ENCODE assay signal across 1 cellular context in genomic region chr6:146543940-146544661, GRCh38.
TF ChIP-seq lines count a peak whose summit lies in the region.

No MANE protein-coding gene starts in this region.

TF ChIP-seq in HepG2, 621 proteins besides CTCF, POLR2A, EP300 and RAD21 (continued from another document and continues in another):
- TF ChIP-seq FOXP4 (CRISPR knock-in tag; IDR thresholded peaks at IDR 0.05) (0 out of 2 replicates have a peak, but pooled peaks have one; percentile 24), IKZF1 (IDR thresholded peaks at IDR 0.05) (no peak), FLYWCH1 (CRISPR knock-in tag; IDR thresholded peaks at IDR 0.05) (no peak), MIER2 (CRISPR knock-in tag; IDR thresholded peaks at IDR 0.05) (no peak), CSRNP2 (CRISPR knock-in tag; conservative IDR thresholded peaks at IDR 0.05; ENCODE audit: low read depth) (no peak), TSC22D2 (CRISPR knock-in tag; IDR thresholded peaks at IDR 0.05; ENCODE audit: borderline replicate concordance) (no peak), GPBP1L1 (CRISPR knock-in tag; IDR thresholded peaks at IDR 0.05) (no peak), ZNF784 (CRISPR knock-in tag; IDR thresholded peaks at IDR 0.05; ENCODE audit: borderline replicate concordance) (no peak), ZZZ3 (CRISPR knock-in tag; IDR thresholded peaks at IDR 0.05; ENCODE audit: borderline replicate concordance) (no peak), MAZ (IDR thresholded peaks at IDR 0.05; ENCODE audit: borderline replicate concordance, low read depth, low read length) (0 out of 2 replicates have a peak, but pooled peaks have one; percentile 28), MAZ (CRISPR knock-in tag; IDR thresholded peaks at IDR 0.05; ENCODE audit: low read depth) (0 out of 2 replicates have a peak, but pooled peaks have one; percentile 39), XRCC5 (optimal IDR thresholded peaks at IDR 0.05; ENCODE audit: low read length) (no peak), CEBPZ (IDR thresholded peaks at IDR 0.05; ENCODE audit: low read length) (no peak), ZNF235 (CRISPR knock-in tag; IDR thresholded peaks at IDR 0.05; ENCODE audit: borderline replicate concordance) (no peak), ZNF691 (CRISPR knock-in tag; IDR thresholded peaks at IDR 0.05; ENCODE audit: borderline replicate concordance, low read depth) (no peak), ZNF770 (CRISPR knock-in tag; IDR thresholded peaks at IDR 0.05) (peak; percentile 15; the same call in 1 of the 2 replicates), HIVEP1 (CRISPR knock-in tag; IDR thresholded peaks at IDR 0.05) (no peak; the same call in 1 of the 2 replicates), ZHX2 (IDR thresholded peaks at IDR 0.05; ENCODE audit: low read depth) (no peak), ZHX2 (CRISPR knock-in tag; IDR thresholded peaks at IDR 0.05; ENCODE audit: borderline replicate concordance) (no peak), SRF (IDR thresholded peaks at IDR 0.05; ENCODE audit: low read depth, low read length) (no peak), ZNF546 (CRISPR knock-in tag; conservative IDR thresholded peaks at IDR 0.05) (no peak), ZNF615 (CRISPR knock-in tag; IDR thresholded peaks at IDR 0.05; ENCODE audit: borderline replicate concordance) (no peak; the same call in 1 of the 2 replicates), TARDBP (CRISPR knock-in tag; IDR thresholded peaks at IDR 0.05) (0 out of 2 replicates have a peak, but pooled peaks have one; percentile 7), CBX2 (IDR thresholded peaks at IDR 0.05; ENCODE audit: low read depth, low read length) (no peak), CBX2 (CRISPR knock-in tag; IDR thresholded peaks at IDR 0.05; ENCODE audit: low read depth) (no peak), ZNF879 (CRISPR knock-in tag; IDR thresholded peaks at IDR 0.05) (no peak; the same call in 1 of the 2 replicates), ZKSCAN1 (IDR thresholded peaks at IDR 0.05; ENCODE audit: low read length) (no peak), ZBTB4 (CRISPR knock-in tag; IDR thresholded peaks at IDR 0.05; ENCODE audit: borderline replicate concordance) (no peak), HOXA5 (CRISPR knock-in tag; IDR thresholded peaks at IDR 0.05) (no peak), PHF5A (CRISPR knock-in tag; IDR thresholded peaks at IDR 0.05; ENCODE audit: low read depth, unreplicated experiment) (no peak)
